8 cellular contexts compared by ENCODE assay signal in genomic region chr16:84729716-84730320, GRCh38. TPM values are rescaled to one million over a fixed set of nuclear protein-coding genes. Genes with fewer than 3 reads are reported as not detected.
DNase-seq lines count a peak whose midpoint lies in the region; ATAC-seq and TF ChIP-seq lines count a peak whose summit lies in the region.

No MANE protein-coding gene starts in this region.

- ATAC-seq in GM21529 (IDR thresholded peaks at IDR 0.05; ENCODE audit: unreplicated experiment), result no peak
- ATAC-seq in GM18498 (IDR thresholded peaks at IDR 0.05; ENCODE audit: unreplicated experiment), result no peak

- peak overlapping the region; percentile 2 to 60 for H3K4me3 Mint-ChIP-seq in CD14-positive monocyte
- H3K4me3 Mint-ChIP-seq in chondrocyte (ENCODE audit: unreplicated experiment), result peak overlapping the region; percentile 52
- no peak overlapping the region for H3K4me3 Mint-ChIP-seq in nephron

- DNase-seq in CD14-positive monocyte (ENCODE audit: low spot score) (no peak), HL-60 (ENCODE audit: low read depth in 1 of 2, low spot score in 1 of 2) (no peak), chondrocyte (ENCODE audit: low spot score) (no peak), RKO (ENCODE audit: low spot score) (no peak)
- no peak for DNase-seq in stimulated activated naive CD4-positive, alpha-beta T cell treated with Interleukin-2 at 50 U/mL for 16 hours (lab: John Stamatoyannopoulos, UW)

- H3K27ac ChIP-seq in HL-60 (replicated peaks), result peak overlapping the region; percentile 60

- H3K27ac Mint-ChIP-seq in CD14-positive monocyte, result peak overlapping the region; percentile 68 to 95 (median 88)
- H3K27ac Mint-ChIP-seq in chondrocyte (ENCODE audit: unreplicated experiment), result peak overlapping the region; percentile 96
- H3K27ac Mint-ChIP-seq in nephron, result peak overlapping the region; percentile 32 to 83 (median 79)

- H3K27me3 Mint-ChIP-seq in CD14-positive monocyte (ENCODE audit: low read depth in 3 of 3), result no peaks in the 10 kb centered on the region
- H3K27me3 Mint-ChIP-seq in chondrocyte (ENCODE audit: low read depth), result no peaks in the 10 kb centered on the region
- no peaks in the 10 kb centered on the region for H3K27me3 Mint-ChIP-seq in nephron (ENCODE audit: low read depth)

- H3K9me3 Mint-ChIP-seq in CD14-positive monocyte (no peaks in the 10 kb centered on the region), chondrocyte (ENCODE audit: low read depth) (no peaks in the 10 kb centered on the region), nephron (no peaks in the 10 kb centered on the region)

- intact Hi-C loops in CD14-positive monocyte (cut with micrococcal nuclease), result loop anchor here (5.0 to 10.0 kb wide), 4 partner anchors 43 to 455 kb away; partner anchors contain the start of gene COTL1 (in 1 of the 2)

- H3K36me3 Mint-ChIP-seq in CD14-positive monocyte (peaks cover 9 to 17% of the 10 kb centered on the region in 2 donors), chondrocyte (ENCODE audit: low read depth) (no peaks in the 10 kb centered on the region), nephron (ENCODE audit: low read depth) (no peaks in the 10 kb centered on the region)

- H3K4me1 Mint-ChIP-seq in CD14-positive monocyte (peaks cover 71% of the 10 kb centered on the region), chondrocyte (ENCODE audit: low read depth) (peaks cover 70% of the 10 kb centered on the region), nephron (peaks cover 67% of the 10 kb centered on the region)

- H3K27me3 ChIP-seq in HL-60 (ENCODE audit: insufficient read depth, poor library complexity, severe bottlenecking), result no peaks in the 10 kb centered on the region

- no peak overlapping the region for H3K4me3 ChIP-seq in HL-60 (replicated peaks; ENCODE audit: insufficient read depth, low read length)

- no peak for TF ChIP-seq CTCF in CD14-positive monocyte (IDR thresholded peaks at IDR 0.05)
- no peak for TF ChIP-seq CTCF in HL-60 (IDR thresholded peaks at IDR 0.05; ENCODE audit: insufficient read depth, low read length)
- no peak for TF ChIP-seq CTCF in chondrocyte (IDR thresholded peaks at IDR 0.05)
- TF ChIP-seq CTCF in nephron (IDR thresholded peaks at IDR 0.05; ENCODE audit: unreplicated experiment in 3 of 3), result no peak

RNA-seq across cellular contexts. Expression of gene USP10, which starts 30.0 kb away (rescaled TPM):
- polyA plus RNA-seq in CD14-positive monocyte, result 100 to 1,000 TPM in 1 of 2 donors, 10 to 100 TPM in 1; 90.9 to 115 TPM
- total RNA-seq in chondrocyte, result 43.0 to 59.3 TPM (median 43.4 TPM) in 3 replicates

Comparison
In these comparisons a context has a peak if more than half of its experiments do, and no peak if none do; other contexts are left out.
1. H3K4me3 Mint-ChIP-seq: peak in CD14-positive monocyte (2 of 2) and chondrocyte (single experiment); none in nephron (0 of 3).
2. Peak in every context shown above with its lines, with median percentiles within 50 percentile points of each other: H3K27ac Mint-ChIP-seq.